Comparison of ENCODE assay signal across 7 cellular contexts in the genomic region with DNA sequence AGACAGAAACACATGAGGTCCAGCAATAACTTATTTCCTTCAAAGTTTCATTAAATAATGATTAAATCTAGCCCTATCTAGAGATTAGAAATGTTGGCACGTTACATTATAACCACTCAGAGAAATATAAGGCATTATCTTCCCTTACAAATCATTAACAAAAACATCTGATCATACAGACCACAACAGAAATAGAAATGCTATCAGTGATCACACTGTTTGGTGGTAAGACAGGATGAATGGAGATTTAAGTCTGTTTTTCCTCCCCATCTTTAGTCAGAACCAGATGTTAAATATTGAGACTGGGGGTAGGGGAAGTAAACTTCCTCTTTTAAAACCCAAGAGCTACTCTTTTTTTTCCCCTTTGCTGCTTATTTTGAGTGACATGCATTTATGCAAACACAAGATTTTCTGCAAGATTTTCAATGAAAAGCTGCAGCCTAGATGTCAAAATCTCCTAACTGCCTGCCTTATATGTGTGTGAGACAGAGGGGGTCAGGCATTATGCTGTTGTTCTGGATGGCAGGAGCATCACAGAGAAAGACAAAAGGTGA.
A peak's percentile ranks its signal among the peaks of the same experiment; 100 is the strongest.
DNase-seq lines count a peak whose midpoint lies in the region; ATAC-seq and TF ChIP-seq lines count a peak whose summit lies in the region.

No MANE protein-coding gene starts in this region.

- no peak overlapping the region for H3K9ac ChIP-seq in neural cell (ENCODE audit: low read length)

- H3K79me2 ChIP-seq in neural cell (replicated peaks; ENCODE audit: insufficient read depth, low read length): peaks cover 6% of the 10 kb centered on the region

- H2AFZ ChIP-seq in neural cell (ENCODE audit: low read depth, low read length): no peak overlapping the region

- H3K27ac Mint-ChIP-seq in mesothelial cell of epicardium: no peak overlapping the region

- no peaks in the 10 kb centered on the region for H3K9me3 ChIP-seq in neural cell (ENCODE audit: low read length)

- H3K36me3 ChIP-seq in neural cell (ENCODE audit: insufficient read depth, low read length): no peaks in the 10 kb centered on the region

- H3K4me3 Mint-ChIP-seq in mesothelial cell of epicardium: no peak overlapping the region

- no peaks in the 10 kb centered on the region for H3K27me3 ChIP-seq in neural cell (ENCODE audit: insufficient read depth, low read depth, low read length)

- TF ChIP-seq RAD21 in neural cell (conservative IDR thresholded peaks at IDR 0.05): no peak

- no peaks in the 10 kb centered on the region for H3F3A ChIP-seq in neural cell (ENCODE audit: insufficient read depth, low read length, poor library complexity, severe bottlenecking)

- ATAC-seq in GM19324 (IDR thresholded peaks at IDR 0.05; ENCODE audit: low FRiP score, unreplicated experiment) (peak; percentile 78), HG02970 (IDR thresholded peaks at IDR 0.05; ENCODE audit: low FRiP score, unreplicated experiment) (peak; percentile 52)

- no peaks in the 10 kb centered on the region for H3K27me3 Mint-ChIP-seq in mesothelial cell of epicardium (ENCODE audit: low read depth)

- peak overlapping the region; percentile 9 for H3K4me2 ChIP-seq in neural cell (ENCODE audit: low read length)

- TF ChIP-seq EP300 in neural cell (conservative IDR thresholded peaks at IDR 0.05; ENCODE audit: poor library complexity, severe bottlenecking): peak; percentile 55

- peak overlapping the region; percentile 29 for H3K27ac ChIP-seq in neural cell (ENCODE audit: low read length)

- peaks cover 15% of the 10 kb centered on the region for H3K9me3 Mint-ChIP-seq in mesothelial cell of epicardium

- H3K36me3 Mint-ChIP-seq in mesothelial cell of epicardium: peaks cover 20% of the 10 kb centered on the region

- no peaks in the 10 kb centered on the region for H4K20me1 ChIP-seq in neural cell (ENCODE audit: insufficient read depth)

- H3K4me1 Mint-ChIP-seq in mesothelial cell of epicardium: peaks cover 44% of the 10 kb centered on the region

- H3K9me2 ChIP-seq in neural cell (ENCODE audit: insufficient read depth, low read length): no peaks in the 10 kb centered on the region

- peak overlapping the region; percentile 8 for H3K4me3 ChIP-seq in neural cell (ENCODE audit: low read length)

- TF ChIP-seq CTCF in neural cell (IDR thresholded peaks at IDR 0.05; ENCODE audit: poor library complexity, severe bottlenecking) (no peak), mesothelial cell of epicardium (IDR thresholded peaks at IDR 0.05; ENCODE audit: unreplicated experiment) (no peak)

- DNase-seq in SIG-M5 treated with dmso at 0.1 percent for 504 hours (lab: John Stamatoyannopoulos, UW; ENCODE audit: unreplicated experiment) (peak; percentile 71), GM19238 (ENCODE audit: insufficient read length, low spot score) (no peak), mesothelial cell of epicardium (ENCODE audit: low spot score in 2 of 2, unreplicated experiment in 2 of 2) (no peak), NCI-H524 treated with DMSO at 0.1 percent for 48 hours (lab: John Stamatoyannopoulos, UW) (no peak)

TF ChIP-seq in neural cell, 6 proteins besides CTCF, POLR2A, EP300 and RAD21:
- no peak for TF ChIP-seq POLR2AphosphoS5 (IDR thresholded peaks at IDR 0.05)
- TF ChIP-seq, protein P1, sequence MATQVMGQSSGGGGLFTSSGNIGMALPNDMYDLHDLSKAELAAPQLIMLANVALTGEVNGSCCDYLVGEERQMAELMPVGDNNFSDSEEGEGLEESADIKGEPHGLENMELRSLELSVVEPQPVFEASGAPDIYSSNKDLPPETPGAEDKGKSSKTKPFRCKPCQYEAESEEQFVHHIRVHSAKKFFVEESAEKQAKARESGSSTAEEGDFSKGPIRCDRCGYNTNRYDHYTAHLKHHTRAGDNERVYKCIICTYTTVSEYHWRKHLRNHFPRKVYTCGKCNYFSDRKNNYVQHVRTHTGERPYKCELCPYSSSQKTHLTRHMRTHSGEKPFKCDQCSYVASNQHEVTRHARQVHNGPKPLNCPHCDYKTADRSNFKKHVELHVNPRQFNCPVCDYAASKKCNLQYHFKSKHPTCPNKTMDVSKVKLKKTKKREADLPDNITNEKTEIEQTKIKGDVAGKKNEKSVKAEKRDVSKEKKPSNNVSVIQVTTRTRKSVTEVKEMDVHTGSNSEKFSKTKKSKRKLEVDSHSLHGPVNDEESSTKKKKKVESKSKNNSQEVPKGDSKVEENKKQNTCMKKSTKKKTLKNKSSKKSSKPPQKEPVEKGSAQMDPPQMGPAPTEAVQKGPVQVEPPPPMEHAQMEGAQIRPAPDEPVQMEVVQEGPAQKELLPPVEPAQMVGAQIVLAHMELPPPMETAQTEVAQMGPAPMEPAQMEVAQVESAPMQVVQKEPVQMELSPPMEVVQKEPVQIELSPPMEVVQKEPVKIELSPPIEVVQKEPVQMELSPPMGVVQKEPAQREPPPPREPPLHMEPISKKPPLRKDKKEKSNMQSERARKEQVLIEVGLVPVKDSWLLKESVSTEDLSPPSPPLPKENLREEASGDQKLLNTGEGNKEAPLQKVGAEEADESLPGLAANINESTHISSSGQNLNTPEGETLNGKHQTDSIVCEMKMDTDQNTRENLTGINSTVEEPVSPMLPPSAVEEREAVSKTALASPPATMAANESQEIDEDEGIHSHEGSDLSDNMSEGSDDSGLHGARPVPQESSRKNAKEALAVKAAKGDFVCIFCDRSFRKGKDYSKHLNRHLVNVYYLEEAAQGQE (IDR thresholded peaks at IDR 0.05; ENCODE audit: borderline replicate concordance): no peak
- no peak for TF ChIP-seq EZH2 (IDR thresholded peaks at IDR 0.05; ENCODE audit: borderline replicate concordance, insufficient read depth, low read length, poor library complexity, severe bottlenecking)
- TF ChIP-seq SMC3 (conservative IDR thresholded peaks at IDR 0.05; ENCODE audit: poor library complexity): no peak
- TF ChIP-seq MXI1 (conservative IDR thresholded peaks at IDR 0.05; ENCODE audit: poor library complexity, severe bottlenecking): no peak
- no peak for TF ChIP-seq TAF1 (IDR thresholded peaks at IDR 0.05; ENCODE audit: low read depth)
TF ChIP-seq in neural cell: peak in this region for 0.
